Comparison of ENCODE assay signal across 22 cellular contexts in genomic region chr11:36254739-36255138, GRCh38. TPM values are rescaled to one million over a fixed set of nuclear protein-coding genes. Genes with fewer than 3 reads are reported as not detected.
A peak's percentile ranks its signal among the peaks of the same experiment; 100 is the strongest.
DNase-seq lines count a peak whose midpoint lies in the region; ATAC-seq, FAIRE-seq and TF ChIP-seq lines count a peak whose summit lies in the region.
"Had no signal": no experiment of that assay in that cellular context is flagged by ENCODE, and none has a peak within 500 bp of the region (broad histone marks: within the 10 kb centered on the region; RNA-seq: fewer than 3 reads in every experiment).

No MANE protein-coding gene starts in this region.

- H3K27ac ChIP-seq in GM23248 (no peak overlapping the region), endothelial cell of umbilical vein (ENCODE audit: insufficient read depth, low read depth, low read length) (no peak overlapping the region), keratinocyte (ENCODE audit: control insufficient read depth, insufficient read depth, low read length) (peak overlapping the region; percentile 19), heart left ventricle (no peak overlapping the region)
- H3K27ac ChIP-seq: ascending aorta, right lobe of liver, SK-N-MC, transverse colon had no signal

- H3K4me2 ChIP-seq in GM23248 (ENCODE audit: unreplicated experiment) (peak overlapping the region; percentile 2), endothelial cell of umbilical vein (ENCODE audit: insufficient read depth, low read length) (no peak overlapping the region), keratinocyte (ENCODE audit: control insufficient read depth, extremely low read depth, insufficient read depth, low read depth, low read length) (peak overlapping the region; percentile 4)
- H3K4me2 ChIP-seq: GM23338 had no signal

- no peaks in the 10 kb centered on the region for H3K36me3 ChIP-seq in GM23248 (ENCODE audit: low read depth)
- H3K36me3 ChIP-seq in endothelial cell of umbilical vein (ENCODE audit: control insufficient read depth in 2 of 2, extremely low read depth in 1 of 2, insufficient read depth in 2 of 2, low read length in 2 of 2), result no peaks in the 10 kb centered on the region
- no peaks in the 10 kb centered on the region for H3K36me3 ChIP-seq in keratinocyte (ENCODE audit: control insufficient read depth in 2 of 2, extremely low read depth in 1 of 2, insufficient read depth in 2 of 2, low read length in 2 of 2)
- H3K36me3 ChIP-seq in heart left ventricle, result no peaks in the 10 kb centered on the region
- H3K36me3 ChIP-seq: ascending aorta, right lobe of liver, transverse colon had no signal

- in situ Hi-C loops in GM23248 (cut with MboI), result loop anchor here (10.0 kb wide), 1 partner anchor 220 kb away; no protein-coding TSS in a partner anchor
- in situ Hi-C loops in GM13976 (cut with MboI; ENCODE audit: low sequenced_read_pairs, unreplicated experiment), result loop anchor here (25.0 kb wide), 1 partner anchor 417 kb away; no protein-coding TSS in a partner anchor

- H3K27me3 ChIP-seq in GM23248 (replicated peaks; ENCODE audit: insufficient read depth) (0 out of 2 replicates have a peak, but pooled peaks cover 11% of the 10 kb centered on the region), endothelial cell of umbilical vein (ENCODE audit: control insufficient read depth in 2 of 2, insufficient read depth in 2 of 2, low read length in 2 of 2) (peaks cover 2% of the 10 kb centered on the region in 2 experiments), keratinocyte (ENCODE audit: control insufficient read depth, extremely low read depth, insufficient read depth, low read length) (no peaks in the 10 kb centered on the region), heart left ventricle (peaks cover 0 to 12% (median 0%) of the 10 kb centered on the region in 9 donors)
- H3K27me3 ChIP-seq: ascending aorta, right lobe of liver had no signal

- H4K20me1 ChIP-seq in GM23248 (ENCODE audit: insufficient read depth) (no peaks in the 10 kb centered on the region), endothelial cell of umbilical vein (replicated peaks; ENCODE audit: control insufficient read depth, extremely low read depth, insufficient read depth, low read length) (no peaks in the 10 kb centered on the region), keratinocyte (ENCODE audit: control insufficient read depth, extremely low read depth, insufficient read depth, low read length) (no peaks in the 10 kb centered on the region)

- H3K79me2 ChIP-seq in GM23248 (ENCODE audit: insufficient read depth) (no peaks in the 10 kb centered on the region), endothelial cell of umbilical vein (ENCODE audit: control insufficient read depth, insufficient read depth, low read length) (no peaks in the 10 kb centered on the region), keratinocyte (ENCODE audit: control insufficient read depth, insufficient read depth, low read length) (no peaks in the 10 kb centered on the region)

- peaks cover 3% of the 10 kb centered on the region for H3F3A ChIP-seq in GM23248 (ENCODE audit: insufficient read depth)

- WGBS in GM23248 (ENCODE audit: low coverage in 1 of 2, low lambda C conversion rate in 2 of 2, missing lambda C conversion rate in 2 of 2), 2 experiments, result 38 to 53% methylated on average over 1 of the region's 1 CpG
- 85 to 100% (median 90%) methylated on average over 1 of the region's 1 CpG for WGBS in heart left ventricle, 4 donors

- H3K9ac ChIP-seq in GM23248 (no peak overlapping the region), endothelial cell of umbilical vein (replicated peaks; ENCODE audit: extremely low read depth, insufficient read depth, low read length) (no peak overlapping the region), keratinocyte (ENCODE audit: control insufficient read depth, extremely low read depth, insufficient read depth, low read length) (no peak overlapping the region)

- TF ChIP-seq POLR2A in endothelial cell of umbilical vein (IDR thresholded peaks at IDR 0.05; ENCODE audit: low read depth, low read length) (no peak), heart left ventricle (IDR thresholded peaks at IDR 0.05) (no peak)

- dilution Hi-C loops in endothelial cell of umbilical vein (cut with MboI; ENCODE audit: extremely low pct_ligation_motif_present, low sequenced_read_pairs), result loop anchor here (25.0 kb wide), 2 partner anchors 442 to 642 kb away; partner anchors contain the start of gene FJX1
- dilution Hi-C loops in keratinocyte (cut with MboI; ENCODE audit: extremely low pct_ligation_motif_present, low sequenced_read_pairs), result no loop called here

- POLR2A ChIA-PET in endothelial cell of umbilical vein (lab: Charles Lee), result no interaction called here

- ATAC-seq in heart left ventricle, result no peak
- ATAC-seq: GM23338; naive thymus-derived CD4-positive, alpha-beta T cell; right lobe of liver; WTC11 had no signal

- FAIRE-seq in endothelial cell of umbilical vein (lab: Jason Lieb, UNC) (peak; percentile 40), keratinocyte (lab: Jason Lieb, UNC) (peak; percentile 96)
- FAIRE-seq: islet of Langerhans had no signal

- H3K4me1 ChIP-seq in GM23248 (ENCODE audit: insufficient read depth) (peaks cover 9% of the 10 kb centered on the region), endothelial cell of umbilical vein (ENCODE audit: control insufficient read depth, extremely low read depth, insufficient read depth, low read length) (no peaks in the 10 kb centered on the region), keratinocyte (ENCODE audit: control insufficient read depth, extremely low read depth, insufficient read depth, low read length) (peaks cover 37% of the 10 kb centered on the region), heart left ventricle (peaks cover 0 to 6% (median 0%) of the 10 kb centered on the region in 12 donors)
- H3K4me1 ChIP-seq: ascending aorta, right lobe of liver, transverse colon had no signal

- H3K9me1 ChIP-seq in endothelial cell of umbilical vein (replicated peaks; ENCODE audit: control insufficient read depth, extremely low read depth, insufficient read depth, low read length) (no peaks in the 10 kb centered on the region), keratinocyte (ENCODE audit: control insufficient read depth, extremely low read depth, insufficient read depth, low read length) (no peaks in the 10 kb centered on the region)

- no peaks in the 10 kb centered on the region for H3K9me2 ChIP-seq in GM23248 (ENCODE audit: insufficient read depth)

- H2AFZ ChIP-seq in GM23248 (no peak overlapping the region), endothelial cell of umbilical vein (ENCODE audit: low read depth, low read length) (no peak overlapping the region), keratinocyte (ENCODE audit: control insufficient read depth, low read length) (no peak overlapping the region)
- H2AFZ ChIP-seq: GM23338 had no signal

- no peak overlapping the region for H3K4me3 ChIP-seq in GM23248
- H3K4me3 ChIP-seq in endothelial cell of umbilical vein (replicated peaks in 1 of 3; ENCODE audit: insufficient read depth in 1 of 3, low read depth in 1 of 3, low read length in 3 of 3), result no peak overlapping the region
- H3K4me3 ChIP-seq in keratinocyte (ENCODE audit: control insufficient read depth in 2 of 3, extremely low read depth in 1 of 3, insufficient read depth in 2 of 3, low read depth in 1 of 3, low read length in 3 of 3), result no peak overlapping the region
- H3K4me3 ChIP-seq in heart left ventricle, result no peak overlapping the region
- H3K4me3 ChIP-seq: ascending aorta, GM23338, right lobe of liver, SK-N-MC, transverse colon had no signal

- DNase-seq in GM23248, result peak; percentile 51
- peak; percentile 64 for DNase-seq in NCI-H226
- peak; percentile 16 for DNase-seq in endothelial cell of umbilical vein (ENCODE audit: low read depth, low spot score)
- no peak for DNase-seq in keratinocyte (ENCODE audit: low read depth, low spot score)
- no peak for DNase-seq in heart left ventricle
- DNase-seq in GM13976 (ENCODE audit: low spot score), result no peak
- no peak for DNase-seq in GM19240 (ENCODE audit: insufficient read length, low spot score)
- DNase-seq in head of caudate nucleus, result no peak
- DNase-seq: activated CD4-positive, alpha-beta memory T cell treated with anti-CD3 and anti-CD28 coated beads for 36 hours; activated naive CD4-positive, alpha-beta T cell; Caco-2; cortex of kidney; naive thymus-derived CD4-positive, alpha-beta T cell; NCI-H1694; NCI-H2227 treated with DMSO at 0.1 percent for 48 hours; right lobe of liver; transverse colon had no signal

- no peaks in the 10 kb centered on the region for H3K9me3 ChIP-seq in GM23248 (ENCODE audit: low read depth)
- no peaks in the 10 kb centered on the region for H3K9me3 ChIP-seq in endothelial cell of umbilical vein (replicated peaks; ENCODE audit: control insufficient read depth, insufficient read depth, low read length)
- peaks cover 2% of the 10 kb centered on the region for H3K9me3 ChIP-seq in keratinocyte (ENCODE audit: control insufficient read depth, low read depth, low read length)
- H3K9me3 ChIP-seq in heart left ventricle, result peaks cover 0 to 17% (median 0%) of the 10 kb centered on the region in 12 donors
- H3K9me3 ChIP-seq: ascending aorta, Caco-2, right lobe of liver, transverse colon had no signal

- CTCF ChIA-PET in endothelial cell of umbilical vein (lab: Charles Lee), result interaction anchor here (0.9 to 1.7 kb wide), 3 partner anchors 11 to 639 kb away, joined by 4 to 9 read pairs (median 4); no protein-coding TSS in a partner anchor

- no TSS peak for BruUV-seq in endothelial cell of umbilical vein (replicated peaks; lab: Mats Ljungman, UMichigan)

- TF ChIP-seq CTCF in endothelial cell of umbilical vein (IDR thresholded peaks at IDR 0.05; ENCODE audit: extremely low read depth in 1 of 2, insufficient read depth in 1 of 2, low read depth in 1 of 2, low read length in 2 of 2), result no peak
- no peak for TF ChIP-seq CTCF in keratinocyte (optimal IDR thresholded peaks at IDR 0.05 in 1 of 3, IDR thresholded peaks at IDR 0.05 in 1 of 3, conservative IDR thresholded peaks at IDR 0.05 in 1 of 3; ENCODE audit: extremely low read depth in 1 of 3, insufficient read depth in 2 of 3, low read length in 3 of 3)
- TF ChIP-seq CTCF in heart left ventricle (IDR thresholded peaks at IDR 0.05), result no peak
- no peak for TF ChIP-seq CTCF in GM13976 (IDR thresholded peaks at IDR 0.05; ENCODE audit: borderline replicate concordance, control extremely low read depth, extremely low read depth, insufficient read depth, missing control alignments)

- intact Hi-C loops in endothelial cell of umbilical vein (cut with micrococcal nuclease) (loop anchor here (5.0 kb wide), 1 partner anchor 302 kb away; no protein-coding TSS in a partner anchor), heart left ventricle (cut with DNase I) (loop anchor here in 7 of 10 donors (5.0 to 10.0 kb wide), 7 partner anchors 90 to 767 kb away; partner anchors contain the start of gene FJX1 (in 3 of the 7)), head of caudate nucleus (cut with DNase I) (no loop called here)

RNA-seq across cellular contexts. Expression of gene COMMD9, which starts 34.5 kb away (rescaled TPM):
- total RNA-seq in GM23248 (2014; rRNA removed; shearing (Covaris generic)), result 42.2 and 44.0 TPM in 2 replicates
- polyA plus RNA-seq in GM23248 (2016; fragmentation: Nextera tagmentation; extraction: Ambion mirVana) (85.3 and 92.7 TPM in 2 replicates), endothelial cell of umbilical vein (65.1 and 69.7 TPM in 2 replicates), keratinocyte (51.2 to 68.5 TPM (median 52.6 TPM) in 3 replicates), heart left ventricle (10 to 100 TPM; 43.1 to 46.4 TPM)
- total RNA-seq in endothelial cell of umbilical vein (78.9 and 79.0 TPM in 2 replicates), heart left ventricle (10 to 100 TPM; 39.0 to 92.4 (median 59.4) TPM)
- 86.7 and 89.2 TPM in 2 replicates for polyA plus RNA-seq in endothelial cell of umbilical vein (2011; cell fraction: cytosol; rRNA removed)
- 65.4 and 71.4 TPM in 2 replicates for polyA plus RNA-seq in endothelial cell of umbilical vein (2011; cell fraction: nucleus; rRNA removed)
- 66.3 and 71.6 TPM in 2 replicates for polyA plus RNA-seq in endothelial cell of umbilical vein (2012)
- polyA minus RNA-seq in endothelial cell of umbilical vein (61.1 and 88.0 TPM in 2 replicates), keratinocyte (47.4 to 85.5 TPM (median 68.2 TPM) in 3 replicates)
- polyA minus RNA-seq in endothelial cell of umbilical vein (2011; cell fraction: cytosol; rRNA and poly(A)+ RNA removed), result 45.4 TPM
- polyA minus RNA-seq in endothelial cell of umbilical vein (2011; cell fraction: nucleus; rRNA and poly(A)+ RNA removed), result 25.3 and 29.7 TPM in 2 replicates
- 3.6 TPM for polyA plus RNA-seq in keratinocyte (2011; ENCODE audit: low read depth)
- 70.3 and 97.8 TPM in 2 replicates for polyA plus RNA-seq in keratinocyte (2011; cell fraction: cytosol; rRNA removed)
- polyA plus RNA-seq in keratinocyte (2011; cell fraction: nucleus; rRNA removed), result 40.9 and 56.7 TPM in 2 replicates
- 27.7 and 58.0 TPM in 2 replicates for polyA plus RNA-seq in keratinocyte (2012; ENCODE audit: low replicate concordance)
- polyA minus RNA-seq in keratinocyte (2011; cell fraction: cytosol; rRNA and poly(A)+ RNA removed), result 42.6 TPM
- polyA minus RNA-seq in keratinocyte (2011; cell fraction: nucleus; rRNA and poly(A)+ RNA removed), result 9.2 and 12.1 TPM in 2 replicates

RNA-seq across cellular contexts. Expression of gene PRR5L, which starts 41.3 kb away (rescaled TPM):
- 26.7 and 29.8 TPM in 2 replicates for total RNA-seq in GM23248 (2014; rRNA removed; shearing (Covaris generic))
- polyA plus RNA-seq in GM23248 (2016; fragmentation: Nextera tagmentation; extraction: Ambion mirVana), result 6.9 and 9.0 TPM in 2 replicates
- total RNA-seq in endothelial cell of umbilical vein, result 6.1 and 9.5 TPM in 2 replicates
- polyA plus RNA-seq in endothelial cell of umbilical vein, result 1.7 and 2.5 TPM in 2 replicates
- 1.6 and 1.9 TPM in 2 replicates for polyA plus RNA-seq in endothelial cell of umbilical vein (2011; cell fraction: cytosol; rRNA removed)
- polyA plus RNA-seq in endothelial cell of umbilical vein (2011; cell fraction: nucleus; rRNA removed), result 5.4 and 7.8 TPM in 2 replicates
- polyA plus RNA-seq in endothelial cell of umbilical vein (2012), result 5.2 and 7.3 TPM in 2 replicates
- 1.8 and 4.1 TPM in 2 replicates for polyA minus RNA-seq in endothelial cell of umbilical vein
- polyA minus RNA-seq in endothelial cell of umbilical vein (2011; cell fraction: cytosol; rRNA and poly(A)+ RNA removed), result 5.5 TPM
- polyA minus RNA-seq in endothelial cell of umbilical vein (2011; cell fraction: nucleus; rRNA and poly(A)+ RNA removed), result 3.6 and 5.2 TPM in 2 replicates
- 14.0 to 20.1 TPM (median 15.7 TPM) in 3 replicates for polyA plus RNA-seq in keratinocyte
- 3.0 TPM for polyA plus RNA-seq in keratinocyte (2011; ENCODE audit: low read depth)
- polyA plus RNA-seq in keratinocyte (2011; cell fraction: cytosol; rRNA removed), result 22.4 and 26.3 TPM in 2 replicates
- 46.8 and 60.6 TPM in 2 replicates for polyA plus RNA-seq in keratinocyte (2011; cell fraction: nucleus; rRNA removed)
- 4.8 and 13.3 TPM in 2 replicates for polyA plus RNA-seq in keratinocyte (2012; ENCODE audit: low replicate concordance)
- polyA minus RNA-seq in keratinocyte, result 23.9 to 28.9 TPM (median 26.1 TPM) in 3 replicates
- polyA minus RNA-seq in keratinocyte (2011; cell fraction: cytosol; rRNA and poly(A)+ RNA removed), result 28.2 TPM
- 26.9 and 37.5 TPM in 2 replicates for polyA minus RNA-seq in keratinocyte (2011; cell fraction: nucleus; rRNA and poly(A)+ RNA removed)
- total RNA-seq in heart left ventricle, result 10 to 100 TPM in 1 of 9 donors, 1 to 10 TPM in 6, under 1 TPM in 2; 0.67 to 17.8 (median 3.1) TPM
- 1 to 10 TPM in 1 of 2 donors, under 1 TPM in 1; 0.61 to 3.3 TPM for polyA plus RNA-seq in heart left ventricle
- total RNA-seq: Caco-2 had no signal

Comparison
In these comparisons a context has a peak if more than half of its experiments do, and no peak if none do; other contexts are left out.
1. DNase-seq: peak in GM23248 (single experiment), NCI-H226 (single experiment) and endothelial cell of umbilical vein (single experiment); none in keratinocyte (single experiment), heart left ventricle (0 of 5), GM13976 (single experiment), GM19240 (single experiment) and head of caudate nucleus (0 of 42).